8 cellular contexts compared by ENCODE assay signal in the genomic region with DNA sequence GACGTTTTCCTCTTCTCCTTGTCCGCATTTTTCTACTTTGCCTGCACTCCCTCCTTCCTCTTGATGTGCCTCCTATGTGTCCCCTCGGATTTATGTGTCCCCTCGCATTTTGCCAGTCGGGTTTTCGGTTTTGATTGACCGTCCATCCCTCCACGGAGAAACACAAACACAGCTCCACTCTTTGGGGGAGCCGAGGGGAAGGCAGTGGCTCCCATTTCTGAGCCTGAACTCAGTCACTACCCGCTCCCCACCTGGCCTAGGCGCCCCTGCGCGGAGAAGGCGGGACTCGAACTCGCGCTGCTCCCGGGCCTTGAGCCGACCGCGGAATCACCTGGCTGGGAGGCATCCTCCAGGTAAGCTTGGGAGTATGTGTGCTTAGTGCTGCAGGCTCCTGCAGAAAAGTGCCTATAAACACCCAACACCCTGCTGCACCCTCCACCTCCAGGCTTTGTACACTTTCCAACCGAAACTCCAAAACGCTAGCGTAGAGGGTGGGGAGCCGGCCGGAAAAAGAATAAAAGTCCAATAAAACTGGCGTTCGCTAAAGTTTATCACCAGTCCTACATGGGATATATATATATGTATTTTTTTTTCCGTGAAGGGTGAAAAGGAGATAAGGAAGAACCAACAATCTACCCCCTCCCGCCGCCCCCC. TPM values are rescaled to one million over a fixed set of nuclear protein-coding genes. Genes with fewer than 3 reads are reported as not detected.
DNase-seq lines count a peak whose midpoint lies in the region; ATAC-seq and TF ChIP-seq lines count a peak whose summit lies in the region.

No MANE protein-coding gene starts in this region.

- POLR2A ChIA-PET in Caco-2 (lab: Charles Lee) = interaction anchor here (0.6 kb wide), 1 partner anchor 217 kb away, joined by 3 read pairs; no protein-coding TSS in a partner anchor
- POLR2A ChIA-PET in activated CD4-positive, alpha-beta T cell treated with anti-CD3 and anti-CD28 coated beads for 36 hours (lab: Charles Lee) = interaction anchor here (0.9 to 2.3 kb wide), 6 partner anchors 14 to 134 kb away, joined by 3 to 16 read pairs (median 5); no protein-coding TSS in a partner anchor

- ATAC-seq in activated CD4-positive, alpha-beta T cell treated with anti-CD3 and anti-CD28 coated beads for 36 hours = no peak
- ATAC-seq in GM19328 (IDR thresholded peaks at IDR 0.05; ENCODE audit: unreplicated experiment) (no peak), HG03439 (IDR thresholded peaks at IDR 0.05; ENCODE audit: unreplicated experiment) (no peak), HG03139 (IDR thresholded peaks at IDR 0.05; ENCODE audit: unreplicated experiment) (no peak), HG03469 (IDR thresholded peaks at IDR 0.05; ENCODE audit: unreplicated experiment) (no peak)

- CTCF ChIA-PET in Caco-2 (lab: Charles Lee) = no interaction called here
- CTCF ChIA-PET in activated CD4-positive, alpha-beta T cell treated with anti-CD3 and anti-CD28 coated beads for 36 hours (lab: Charles Lee) = interaction anchor here (0.7 to 1.5 kb wide), 3 partner anchors 10 to 127 kb away, joined by 3 to 4 read pairs (median 3); no protein-coding TSS in a partner anchor

- peaks cover 31% of the 10 kb centered on the region for H3K4me1 Mint-ChIP-seq in Caco-2 (ENCODE audit: low read depth, unreplicated experiment)
- H3K4me1 Mint-ChIP-seq in activated CD4-positive, alpha-beta T cell treated with anti-CD3 and anti-CD28 coated beads for 36 hours = peaks cover 23% of the 10 kb centered on the region
- peaks cover 19% of the 10 kb centered on the region for H3K4me1 Mint-ChIP-seq in endothelial cell (ENCODE audit: unreplicated experiment)

- H2BK5ac ChIP-seq in trophoblast cell (ENCODE audit: low read depth, low read length, poor library complexity) = no peak overlapping the region

- peak overlapping the region; percentile 90 for H3K4me2 ChIP-seq in trophoblast cell (ENCODE audit: low read length)

- peak overlapping the region; percentile 68 for H2BK12ac ChIP-seq in trophoblast cell (ENCODE audit: low read length)

- H3K23ac ChIP-seq in trophoblast cell (ENCODE audit: low read length) = no peak overlapping the region

- H2AK5ac ChIP-seq in trophoblast cell (ENCODE audit: low read length) = no peak overlapping the region

- H3K27ac ChIP-seq in trophoblast cell (ENCODE audit: low read depth, low read length) = no peak overlapping the region

- no peak overlapping the region for H3K18ac ChIP-seq in trophoblast cell (ENCODE audit: low read length)

- H3K27ac Mint-ChIP-seq in Caco-2 (ENCODE audit: unreplicated experiment) (no peak overlapping the region), endothelial cell (ENCODE audit: unreplicated experiment) (peak overlapping the region; percentile 85)
- H3K27ac Mint-ChIP-seq in activated CD4-positive, alpha-beta T cell treated with anti-CD3 and anti-CD28 coated beads for 36 hours = peak overlapping the region; percentile 100

- intact Hi-C loops in Caco-2 (cut with micrococcal nuclease; ENCODE audit: unreplicated experiment) = no loop called here
- intact Hi-C loops in activated CD4-positive, alpha-beta T cell treated with anti-CD3 and anti-CD28 coated beads for 36 hours (cut with DNase I, micrococcal nuclease) = no loop called here

- WGBS in trophoblast cell (ENCODE audit: extremely low coverage, insufficient coverage, insufficient read length) = no CpG with 5 or more reads among the region's 31 CpGs

- H3K79me2 ChIP-seq in trophoblast cell (ENCODE audit: control insufficient read depth, insufficient read depth, low read length, poor library complexity) = peaks cover 15% of the 10 kb centered on the region

- H3K9me3 Mint-ChIP-seq in Caco-2 (ENCODE audit: unreplicated experiment) (no peaks in the 10 kb centered on the region), endothelial cell (ENCODE audit: unreplicated experiment) (no peaks in the 10 kb centered on the region)
- H3K9me3 Mint-ChIP-seq in activated CD4-positive, alpha-beta T cell treated with anti-CD3 and anti-CD28 coated beads for 36 hours (ENCODE audit: low read depth) = no peaks in the 10 kb centered on the region

- H4K12ac ChIP-seq in trophoblast cell (ENCODE audit: low read depth, low read length) = peak overlapping the region; percentile 1

- no peak for TF ChIP-seq CTCF in Caco-2 (IDR thresholded peaks at IDR 0.05; ENCODE audit: insufficient read depth in 1 of 2, low read depth in 1 of 2, low read length in 1 of 2, severe bottlenecking in 1 of 2, unreplicated experiment in 1 of 2)
- no peak for TF ChIP-seq CTCF in endothelial cell (IDR thresholded peaks at IDR 0.05; ENCODE audit: unreplicated experiment)

- H2BK120ac ChIP-seq in trophoblast cell (ENCODE audit: insufficient read depth, low read length, poor library complexity) = no peak overlapping the region

- peak overlapping the region; percentile 21 for H4K8ac ChIP-seq in trophoblast cell (ENCODE audit: low read depth, low read length)

- H3K4me3 ChIP-seq in Caco-2 (ENCODE audit: low read depth, low read length) (peak overlapping the region; percentile 39), trophoblast cell (ENCODE audit: low read depth, low read length) (no peak overlapping the region)

- H3K27me3 Mint-ChIP-seq in Caco-2 (ENCODE audit: insufficient read depth, unreplicated experiment) (peaks cover 53% of the 10 kb centered on the region), endothelial cell (ENCODE audit: unreplicated experiment) (peaks cover 18% of the 10 kb centered on the region)
- H3K27me3 Mint-ChIP-seq in activated CD4-positive, alpha-beta T cell treated with anti-CD3 and anti-CD28 coated beads for 36 hours = no peaks in the 10 kb centered on the region

- H3K36me3 ChIP-seq in Caco-2 (ENCODE audit: control insufficient read depth, insufficient read depth, low read length) = no peaks in the 10 kb centered on the region
- no peaks in the 10 kb centered on the region for H3K36me3 ChIP-seq in trophoblast cell (ENCODE audit: control insufficient read depth in 1 of 2, insufficient read depth in 2 of 2, low read length in 2 of 2)

- no peaks in the 10 kb centered on the region for H3K9me3 ChIP-seq in Caco-2
- H3K9me3 ChIP-seq in trophoblast cell (ENCODE audit: insufficient read depth, low read depth, low read length) = peaks cover 1% of the 10 kb centered on the region

- H3K79me1 ChIP-seq in trophoblast cell (ENCODE audit: low read length) = peaks cover 34% of the 10 kb centered on the region

- no peak overlapping the region for H3K14ac ChIP-seq in trophoblast cell (ENCODE audit: low read length)

- H2AFZ ChIP-seq in trophoblast cell (ENCODE audit: insufficient read depth, low read length, poor library complexity) = no peak overlapping the region

- H3K9ac ChIP-seq in trophoblast cell (ENCODE audit: low read length) = no peak overlapping the region

- no TSS peak for BruUV-seq in Caco-2 (replicated peaks; lab: Mats Ljungman, UMichigan)

- H3K4ac ChIP-seq in trophoblast cell (ENCODE audit: low read depth, low read length) = no peak overlapping the region

- H3K36me3 Mint-ChIP-seq in Caco-2 (ENCODE audit: insufficient read depth, unreplicated experiment) (peaks cover 39% of the 10 kb centered on the region), endothelial cell (ENCODE audit: low read depth, unreplicated experiment) (no peaks in the 10 kb centered on the region)
- peaks cover 15% of the 10 kb centered on the region for H3K36me3 Mint-ChIP-seq in activated CD4-positive, alpha-beta T cell treated with anti-CD3 and anti-CD28 coated beads for 36 hours (ENCODE audit: low read depth)

- H4K91ac ChIP-seq in trophoblast cell (ENCODE audit: low read depth, low read length) = peak overlapping the region; percentile 76

- DNase-seq in Caco-2 = no peak
- peak; percentile 71 for DNase-seq in activated CD4-positive, alpha-beta T cell treated with anti-CD3 and anti-CD28 coated beads for 36 hours
- peak; percentile 18 for DNase-seq in endothelial cell (ENCODE audit: low spot score)
- no peak for DNase-seq in trophoblast cell

- peaks cover 28% of the 10 kb centered on the region for H3K27me3 ChIP-seq in Caco-2 (replicated peaks; ENCODE audit: control insufficient read depth, insufficient read depth, low read length)
- H3K27me3 ChIP-seq in trophoblast cell (ENCODE audit: insufficient read depth, low read length) = peaks cover 28% of the 10 kb centered on the region

- H3K4me3 Mint-ChIP-seq in Caco-2 (ENCODE audit: unreplicated experiment) (peak overlapping the region; percentile 98), endothelial cell (ENCODE audit: unreplicated experiment) (peak overlapping the region; percentile 90)
- peak overlapping the region; percentile 95 for H3K4me3 Mint-ChIP-seq in activated CD4-positive, alpha-beta T cell treated with anti-CD3 and anti-CD28 coated beads for 36 hours

- H3K4me1 ChIP-seq in Caco-2 (peaks cover 25% of the 10 kb centered on the region), trophoblast cell (ENCODE audit: control insufficient read depth in 1 of 2, insufficient read depth in 2 of 2, low read length in 2 of 2) (peaks cover 24 to 28% of the 10 kb centered on the region in 2 experiments)

RNA-seq across cellular contexts. Expression of gene CCND2, which starts 3.4 kb away (rescaled TPM):
- total RNA-seq in Caco-2 (2022) (113 and 145 TPM in 2 replicates), endothelial cell (ENCODE audit: unreplicated experiment) (88.1 TPM)
- 100 to 1,000 TPM; 357 to 369 TPM for total RNA-seq in activated CD4-positive, alpha-beta T cell treated with anti-CD3 and anti-CD28 coated beads for 36 hours
- polyA plus RNA-seq in trophoblast cell (2013) = 133 TPM in 2 replicates

RNA-seq across cellular contexts. Expression of gene TIGAR, which starts 50.9 kb away (rescaled TPM):
- 36.7 and 42.7 TPM in 2 replicates for total RNA-seq in Caco-2 (2022)
- 1 to 10 TPM; 7.1 to 8.4 TPM for total RNA-seq in activated CD4-positive, alpha-beta T cell treated with anti-CD3 and anti-CD28 coated beads for 36 hours
- total RNA-seq in endothelial cell (ENCODE audit: unreplicated experiment) = 21.9 TPM
- 22.8 and 24.9 TPM in 2 replicates for polyA plus RNA-seq in trophoblast cell (2013)

Comparison
In these comparisons a context has a peak if more than half of its experiments do, and no peak if none do; other contexts are left out.
1. DNase-seq: peak in activated CD4-positive, alpha-beta T cell treated with anti-CD3 and anti-CD28 coated beads for 36 hours (single experiment) and endothelial cell (single experiment); none in Caco-2 (0 of 2) and trophoblast cell (0 of 2).
2. Peak in every context shown above with its lines, with median percentiles within 50 percentile points of each other: H3K4me3 Mint-ChIP-seq.